1 cellular context compared by ENCODE assay signal in the genomic region with DNA sequence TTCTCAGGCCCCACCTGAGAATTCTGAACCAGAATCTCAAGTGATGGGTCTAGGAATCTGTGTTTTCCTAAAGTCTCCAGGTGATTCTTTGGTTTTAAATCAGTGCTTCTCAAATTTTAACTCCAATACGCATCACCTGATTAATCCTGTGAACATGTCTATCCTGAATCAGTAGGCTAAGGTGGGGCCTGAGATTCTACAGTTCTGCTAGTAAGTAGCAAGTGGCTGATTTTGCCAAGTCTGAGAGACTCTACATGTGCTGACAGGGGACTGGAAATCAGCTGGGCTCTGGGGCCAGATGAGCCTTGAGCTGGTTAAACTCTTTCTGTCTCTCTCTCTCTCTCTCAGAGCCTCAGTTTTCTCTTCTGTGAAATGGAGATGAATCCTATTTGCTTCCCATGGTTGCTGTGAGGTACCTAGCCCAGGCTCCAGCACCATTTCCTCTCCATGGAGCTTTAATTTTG.
TF ChIP-seq lines count a peak whose summit lies in the region.

No MANE protein-coding gene starts in this region.

TF ChIP-seq in IMR-90, 13 proteins besides CTCF, POLR2A, EP300 and RAD21:
- TF ChIP-seq SMC3 (IDR thresholded peaks at IDR 0.05; ENCODE audit: low read depth, low read length) (no peak), RCOR1 (IDR thresholded peaks at IDR 0.05; ENCODE audit: insufficient replicate concordance, low read length) (no peak), CEBPB (IDR thresholded peaks at IDR 0.05; ENCODE audit: low read depth, low read length) (no peak), CHD1 (IDR thresholded peaks at IDR 0.05; ENCODE audit: low read depth, low read length) (no peak), MXI1 (IDR thresholded peaks at IDR 0.05; ENCODE audit: borderline replicate concordance, low read depth, low read length) (no peak), RFX5 (IDR thresholded peaks at IDR 0.05; ENCODE audit: low read depth, low read length) (no peak), NFE2L2 (IDR thresholded peaks at IDR 0.05; ENCODE audit: low read depth, low read length) (no peak), BHLHE40 (IDR thresholded peaks at IDR 0.05; ENCODE audit: low read depth, low read length) (no peak), MAFK (IDR thresholded peaks at IDR 0.05; ENCODE audit: low read depth, low read length) (no peak), MAZ (IDR thresholded peaks at IDR 0.05; ENCODE audit: borderline replicate concordance, low read depth, low read length) (no peak), FOS (IDR thresholded peaks at IDR 0.05; ENCODE audit: low read depth, low read length) (no peak)
- TF ChIP-seq, protein P1, sequence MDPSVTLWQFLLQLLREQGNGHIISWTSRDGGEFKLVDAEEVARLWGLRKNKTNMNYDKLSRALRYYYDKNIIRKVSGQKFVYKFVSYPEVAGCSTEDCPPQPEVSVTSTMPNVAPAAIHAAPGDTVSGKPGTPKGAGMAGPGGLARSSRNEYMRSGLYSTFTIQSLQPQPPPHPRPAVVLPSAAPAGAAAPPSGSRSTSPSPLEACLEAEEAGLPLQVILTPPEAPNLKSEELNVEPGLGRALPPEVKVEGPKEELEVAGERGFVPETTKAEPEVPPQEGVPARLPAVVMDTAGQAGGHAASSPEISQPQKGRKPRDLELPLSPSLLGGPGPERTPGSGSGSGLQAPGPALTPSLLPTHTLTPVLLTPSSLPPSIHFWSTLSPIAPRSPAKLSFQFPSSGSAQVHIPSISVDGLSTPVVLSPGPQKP (IDR thresholded peaks at IDR 0.05; ENCODE audit: borderline replicate concordance, low read depth, low read length) = no peak
- TF ChIP-seq, protein P2, sequence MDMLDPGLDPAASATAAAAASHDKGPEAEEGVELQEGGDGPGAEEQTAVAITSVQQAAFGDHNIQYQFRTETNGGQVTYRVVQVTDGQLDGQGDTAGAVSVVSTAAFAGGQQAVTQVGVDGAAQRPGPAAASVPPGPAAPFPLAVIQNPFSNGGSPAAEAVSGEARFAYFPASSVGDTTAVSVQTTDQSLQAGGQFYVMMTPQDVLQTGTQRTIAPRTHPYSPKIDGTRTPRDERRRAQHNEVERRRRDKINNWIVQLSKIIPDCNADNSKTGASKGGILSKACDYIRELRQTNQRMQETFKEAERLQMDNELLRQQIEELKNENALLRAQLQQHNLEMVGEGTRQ (IDR thresholded peaks at IDR 0.05; ENCODE audit: low read depth, low read length) = no peak
TF ChIP-seq in IMR-90: peak in this region for 0.
